Comparison of ENCODE assay signal across 9 cellular contexts in genomic region chrX:149848855-149849254, GRCh38. TPM values are rescaled to one million over a fixed set of nuclear protein-coding genes. Genes with fewer than 3 reads are reported as not detected.
"Had no signal": no experiment of that assay in that cellular context is flagged by ENCODE, and none has a peak within 500 bp of the region (broad histone marks: within the 10 kb centered on the region; RNA-seq: fewer than 3 reads in every experiment).

No MANE protein-coding gene starts in this region.

- ATAC-seq: GM23338 had no signal

- H2AFZ ChIP-seq: GM23338 had no signal

- H3K4me2 ChIP-seq: GM23338 had no signal

- FAIRE-seq: H1, H54, HTR-8/SVneo had no signal

- H3K4me3 ChIP-seq: GM23338 had no signal

- DNase-seq: H9, HCEC 1CT, IMR-90, KBM-7 had no signal

RNA-seq across cellular contexts. Expression of gene MAGEA8, which starts 32.1 kb away (rescaled TPM):
- total RNA-seq: GM23338, H1, H9, HT-29, IMR-90 had no signal
- polyA plus RNA-seq: GM23338, H1, IMR-90 had no signal
